Comparison of ENCODE assay signal across 30 cellular contexts in the genomic region with DNA sequence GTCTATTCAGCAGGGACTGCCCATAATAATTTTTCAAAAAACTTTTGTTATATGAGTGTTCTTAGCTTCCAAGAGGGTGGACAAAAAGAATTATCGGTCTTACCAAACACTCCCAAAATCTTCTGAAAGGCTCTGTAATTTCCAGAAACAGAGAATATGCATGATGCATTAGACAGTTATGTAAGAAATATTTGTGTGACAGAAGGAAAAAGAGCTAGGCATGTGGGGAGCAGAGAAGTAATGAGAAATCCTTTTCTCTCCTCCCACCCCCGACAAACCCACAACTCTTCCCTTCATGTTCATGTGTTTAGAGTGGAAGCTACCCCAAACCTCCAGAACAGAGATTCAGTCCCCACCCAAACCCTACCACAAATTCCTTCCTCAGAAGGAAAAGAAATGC.
DNase-seq lines count a peak whose midpoint lies in the region; TF ChIP-seq lines count a peak whose summit lies in the region.
"Had no signal": no experiment of that assay in that cellular context is flagged by ENCODE, and none has a peak within 500 bp of the region (broad histone marks: within the 10 kb centered on the region; RNA-seq: fewer than 3 reads in every experiment).

No MANE protein-coding gene starts in this region.

- peaks cover 44% of the 10 kb centered on the region for H3K4me1 Mint-ChIP-seq in HFFc6 (ENCODE audit: low read depth)
- H3K4me1 Mint-ChIP-seq in endothelial cell (ENCODE audit: unreplicated experiment) = peaks cover 2% of the 10 kb centered on the region

- DNase-seq in HFFc6 = no peak
- peak; percentile 11 to 46 for DNase-seq in cardiac fibroblast (ENCODE audit: low read depth in 2 of 2)
- DNase-seq in fibroblast of the aortic adventitia (ENCODE audit: low read depth) = peak; percentile 73
- DNase-seq in endothelial cell (ENCODE audit: low spot score) = no peak
- no peak for DNase-seq in UCSD-AML1 (lab: John Stamatoyannopoulos, UW; ENCODE audit: unreplicated experiment)
- no peak for DNase-seq in effector CD8-positive, alpha-beta T cell (lab: John Stamatoyannopoulos, UW)
- no peak for DNase-seq in central memory CD4-positive, alpha-beta T cell
- DNase-seq: activated CD4-positive, alpha-beta T cell treated with anti-CD3 and anti-CD28 coated beads, Interleukin-2, amount 50 U/mL, for 48 hours; activated CD8-positive, alpha-beta memory T cell treated with anti-CD3 and anti-CD28 coated beads, Interleukin-2, amount 50 U/mL, for 4 hours; aorta; CD4-positive, CD25-positive, alpha-beta regulatory T cell; cerebellar nuclear complex; effector CD4-positive, alpha-beta T cell; erythroblast; foreskin melanocyte; lower lobe of right lung; NCI-H1092; NCI-H1930; NCI-H69; ovary; right cardiac atrium; SJCRH30; stimulated activated CD4-positive, alpha-beta T cell treated with anti-CD3 and anti-CD28 coated beads, Interleukin-12 subunit alpha, Interleukin-12 subunit beta, amount 100 ng/mL, for 4 hours; stimulated activated CD4-positive, alpha-beta T cell treated with anti-CD3 and anti-CD28 coated beads, Interleukin-4, amount 100 ng/mL, for 1 hour; substantia nigra; T-helper 1 cell; upper lobe of left lung had no signal

- H3K4me3 ChIP-seq in cardiac fibroblast (replicated peaks in 1 of 2; ENCODE audit: low read depth in 2 of 2, low read length in 2 of 2) = no peak overlapping the region
- H3K4me3 ChIP-seq in fibroblast of the aortic adventitia (ENCODE audit: low read depth, low read length) = no peak overlapping the region
- H3K4me3 ChIP-seq: lower lobe of right lung, ovary, SJCRH30, upper lobe of left lung had no signal

- H3K4me3 Mint-ChIP-seq in HFFc6 (peak overlapping the region; percentile 14), endothelial cell (ENCODE audit: unreplicated experiment) (no peak overlapping the region)
- H3K4me3 Mint-ChIP-seq: CD4-positive, CD25-positive, alpha-beta regulatory T cell; IgD-negative memory B cell; natural killer cell treated with Interleukin-12 subunit alpha and Interleukin-12 subunit beta and Interleukin-15 and Interleukin-18, amount 100 ng/mL, for 72 hours had no signal

- H3K27me3 Mint-ChIP-seq in HFFc6 (ENCODE audit: insufficient read depth) (no peaks in the 10 kb centered on the region), endothelial cell (ENCODE audit: unreplicated experiment) (peaks cover 1% of the 10 kb centered on the region)
- H3K27me3 Mint-ChIP-seq: CD4-positive, CD25-positive, alpha-beta regulatory T cell; IgD-negative memory B cell; natural killer cell treated with Interleukin-12 subunit alpha and Interleukin-12 subunit beta and Interleukin-15 and Interleukin-18, amount 100 ng/mL, for 72 hours had no signal

- peak overlapping the region; percentile 15 for H3K27ac Mint-ChIP-seq in HFFc6
- no peak overlapping the region for H3K27ac Mint-ChIP-seq in endothelial cell (ENCODE audit: unreplicated experiment)
- H3K27ac Mint-ChIP-seq: activated naive CD4-positive, alpha-beta T cell treated with anti-CD3 and anti-CD28 coated beads, Interleukin-2, amount 50 U/mL, for 72 hours; IgD-negative memory B cell; natural killer cell treated with Interleukin-12 subunit alpha and Interleukin-12 subunit beta and Interleukin-15 and Interleukin-18, amount 100 ng/mL, for 72 hours had no signal

- H3K9me3 Mint-ChIP-seq in HFFc6 = no peaks in the 10 kb centered on the region
- no peaks in the 10 kb centered on the region for H3K9me3 Mint-ChIP-seq in endothelial cell (ENCODE audit: unreplicated experiment)
- H3K9me3 Mint-ChIP-seq: IgD-negative memory B cell; natural killer cell treated with Interleukin-12 subunit alpha and Interleukin-12 subunit beta and Interleukin-15 and Interleukin-18, amount 100 ng/mL, for 72 hours had no signal

- H3K36me3 Mint-ChIP-seq in HFFc6 (ENCODE audit: low read depth) (peaks cover 8% of the 10 kb centered on the region), endothelial cell (ENCODE audit: low read depth, unreplicated experiment) (no peaks in the 10 kb centered on the region)
- H3K36me3 Mint-ChIP-seq: activated naive CD4-positive, alpha-beta T cell treated with anti-CD3 and anti-CD28 coated beads, Interleukin-2, amount 50 U/mL, for 72 hours; natural killer cell treated with Interleukin-12 subunit alpha and Interleukin-12 subunit beta and Interleukin-15 and Interleukin-18, amount 100 ng/mL, for 72 hours had no signal

- no peak for TF ChIP-seq CTCF in HFFc6 (IDR thresholded peaks at IDR 0.05)
- TF ChIP-seq CTCF in cardiac fibroblast (IDR thresholded peaks at IDR 0.05; ENCODE audit: low read depth, low read length) = no peak
- TF ChIP-seq CTCF in fibroblast of the aortic adventitia (IDR thresholded peaks at IDR 0.05; ENCODE audit: insufficient read depth, low read length) = no peak
- no peak for TF ChIP-seq CTCF in endothelial cell (IDR thresholded peaks at IDR 0.05; ENCODE audit: unreplicated experiment)

Comparison
In these comparisons a context has a peak if more than half of its experiments do, and no peak if none do; other contexts are left out.
1. DNase-seq: peak in cardiac fibroblast (2 of 2) and fibroblast of the aortic adventitia (single experiment); none in HFFc6 (single experiment), endothelial cell (single experiment), UCSD-AML1 (single experiment), effector CD8-positive, alpha-beta T cell (single experiment) and central memory CD4-positive, alpha-beta T cell (single experiment).